Comparison of ENCODE assay signal across 8 cellular contexts in the genomic region with DNA sequence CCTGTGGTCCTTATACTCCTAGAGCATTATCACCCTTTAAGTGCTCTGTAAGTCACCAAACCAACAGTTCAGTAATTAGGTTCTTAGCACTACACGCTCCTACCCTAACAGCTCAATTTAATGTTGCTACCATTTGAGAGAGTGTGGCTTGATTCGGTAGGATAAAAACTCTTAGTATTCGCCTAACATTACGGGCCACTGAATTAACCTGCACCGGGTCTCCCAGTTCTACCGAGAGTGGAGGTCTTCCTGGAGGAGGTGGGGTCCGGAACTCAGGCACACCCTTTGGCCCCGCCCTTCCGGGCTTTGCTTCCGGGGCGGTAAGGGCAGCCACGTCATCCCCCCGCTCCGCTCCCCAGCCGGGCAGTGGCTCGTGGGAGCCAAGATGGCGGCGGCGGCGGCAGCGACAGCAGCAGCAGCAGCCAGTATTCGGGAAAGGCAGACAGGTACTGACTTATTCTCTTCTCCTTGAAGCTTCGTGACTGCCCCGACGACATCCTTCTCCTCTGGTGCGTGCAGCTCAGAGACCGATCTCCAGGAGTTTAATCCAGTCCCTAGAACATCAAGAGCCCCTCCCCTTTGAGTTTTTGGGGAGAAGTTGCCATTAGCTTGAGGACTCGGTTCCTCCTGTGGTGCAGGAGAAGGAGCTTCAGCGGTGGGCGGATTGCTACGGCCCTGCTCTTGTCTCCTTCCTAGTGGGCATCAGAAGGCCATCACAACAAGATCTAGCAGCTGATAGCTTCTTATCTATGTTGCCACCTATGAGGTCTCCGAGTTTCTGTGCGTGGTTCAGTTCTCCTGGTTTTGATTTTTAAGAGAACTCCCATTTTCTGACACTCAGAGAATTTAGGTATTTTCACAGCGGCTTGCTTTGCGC. TPM values are rescaled to one million over a fixed set of nuclear protein-coding genes. Genes with fewer than 3 reads are reported as not detected.
A peak's percentile ranks its signal among the peaks of the same experiment; 100 is the strongest.
DNase-seq lines count a peak whose midpoint lies in the region; ATAC-seq and TF ChIP-seq lines count a peak whose summit lies in the region.

A gene with protein sequence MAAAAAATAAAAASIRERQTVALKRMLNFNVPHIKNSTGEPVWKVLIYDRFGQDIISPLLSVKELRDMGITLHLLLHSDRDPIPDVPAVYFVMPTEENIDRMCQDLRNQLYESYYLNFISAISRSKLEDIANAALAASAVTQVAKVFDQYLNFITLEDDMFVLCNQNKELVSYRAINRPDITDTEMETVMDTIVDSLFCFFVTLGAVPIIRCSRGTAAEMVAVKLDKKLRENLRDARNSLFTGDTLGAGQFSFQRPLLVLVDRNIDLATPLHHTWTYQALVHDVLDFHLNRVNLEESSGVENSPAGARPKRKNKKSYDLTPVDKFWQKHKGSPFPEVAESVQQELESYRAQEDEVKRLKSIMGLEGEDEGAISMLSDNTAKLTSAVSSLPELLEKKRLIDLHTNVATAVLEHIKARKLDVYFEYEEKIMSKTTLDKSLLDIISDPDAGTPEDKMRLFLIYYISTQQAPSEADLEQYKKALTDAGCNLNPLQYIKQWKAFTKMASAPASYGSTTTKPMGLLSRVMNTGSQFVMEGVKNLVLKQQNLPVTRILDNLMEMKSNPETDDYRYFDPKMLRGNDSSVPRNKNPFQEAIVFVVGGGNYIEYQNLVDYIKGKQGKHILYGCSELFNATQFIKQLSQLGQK (plus strand): TSS at position 366 of the 877 bp plus-strand sequence. CDS start 20 bp downstream, at position 386.

- no peak for TF ChIP-seq CTCF in GM06990 (IDR thresholded peaks at IDR 0.05; ENCODE audit: insufficient read depth, low read length, poor library complexity, severe bottlenecking)
- no peak for TF ChIP-seq CTCF in osteoblast (IDR thresholded peaks at IDR 0.05; ENCODE audit: extremely low read depth, low read depth, low read length)
- no peak for TF ChIP-seq CTCF in thoracic aorta (IDR thresholded peaks at IDR 0.05)

- ATAC-seq in HG02588 (IDR thresholded peaks at IDR 0.05; ENCODE audit: unreplicated experiment) (peak; percentile 97), thoracic aorta (ENCODE audit: insufficient number of reproducible peaks, low FRiP score, low read depth) (peak; percentile 86)

- no peaks in the 10 kb centered on the region for H3K27me3 Mint-ChIP-seq in activated naive CD8-positive, alpha-beta T cell

- peaks cover 49% of the 10 kb centered on the region for H3K79me2 ChIP-seq in osteoblast (ENCODE audit: insufficient read depth, low read length)

- no peaks in the 10 kb centered on the region for H3K36me3 Mint-ChIP-seq in activated naive CD8-positive, alpha-beta T cell

- peak within 1 kb of the TSS; percentile 97 for H3K27ac ChIP-seq in osteoblast (ENCODE audit: low read depth, low read length)
- peak within 1 kb of the TSS; percentile 50 to 86 for H3K27ac ChIP-seq in thoracic aorta

- no peaks in the 10 kb centered on the region for H3K9me3 Mint-ChIP-seq in activated naive CD8-positive, alpha-beta T cell (ENCODE audit: low read depth)

- H3K36me3 ChIP-seq in GM06990 (ENCODE audit: control insufficient read depth, insufficient read depth, low read length): peaks cover 3% of the 10 kb centered on the region; the same call in 1 of the 2 replicates
- H3K36me3 ChIP-seq in osteoblast (ENCODE audit: insufficient read depth, low read length): no peaks in the 10 kb centered on the region
- no peaks in the 10 kb centered on the region for H3K36me3 ChIP-seq in thoracic aorta

- H3K4me1 Mint-ChIP-seq in activated naive CD8-positive, alpha-beta T cell (ENCODE audit: low read depth): peaks cover 41% of the 10 kb centered on the region

- H3K27me3 ChIP-seq in GM06990 (replicated peaks; ENCODE audit: control insufficient read depth, insufficient read depth, low read length): no peaks in the 10 kb centered on the region
- H3K27me3 ChIP-seq in osteoblast (ENCODE audit: insufficient read depth, low read length): no peaks in the 10 kb centered on the region
- no peaks in the 10 kb centered on the region for H3K27me3 ChIP-seq in thoracic aorta (replicated peaks; ENCODE audit: insufficient read depth)

- H3K4me3 ChIP-seq in GM06990 (replicated peaks; ENCODE audit: low read depth, low read length) (peak within 1 kb of the TSS; percentile 91), osteoblast (ENCODE audit: insufficient read depth, low read length) (peak within 1 kb of the TSS; percentile 96), thoracic aorta (peak within 1 kb of the TSS; percentile 99)

- DNase-seq in GM06990 (ENCODE audit: extremely low read depth, insufficient read length) (peak; percentile 92), NCI-H1092 treated with DMSO at 0.1 percent for 48 hours (lab: John Stamatoyannopoulos, UW) (peak; percentile 95), SKM-1 (lab: John Stamatoyannopoulos, UW; ENCODE audit: unreplicated experiment) (peak; percentile 53), glomerular visceral epithelial cell (ENCODE audit: extremely low spot score) (peak; percentile 92), osteoblast (ENCODE audit: insufficient read length, low spot score, missing footprints) (peak; percentile 87), thoracic aorta (ENCODE audit: low spot score) (peak; percentile 64)

- H2AFZ ChIP-seq in osteoblast (ENCODE audit: low read length): peak within 1 kb of the TSS; percentile 96

- H4K20me1 ChIP-seq in osteoblast (ENCODE audit: insufficient read depth, low read length): peaks cover 26% of the 10 kb centered on the region

- H3K27ac Mint-ChIP-seq in activated naive CD8-positive, alpha-beta T cell: peak within 1 kb of the TSS; percentile 96

- peaks cover 24% of the 10 kb centered on the region for H3K4me1 ChIP-seq in osteoblast (ENCODE audit: insufficient read depth, low read length)
- H3K4me1 ChIP-seq in thoracic aorta (ENCODE audit: control insufficient read depth in 1 of 2, low read depth in 2 of 2): peaks cover 16 to 31% of the 10 kb centered on the region in 2 donors

- peak within 1 kb of the TSS; percentile 94 for H3K4me2 ChIP-seq in osteoblast (ENCODE audit: insufficient read depth, low read length)

- H3K9me3 ChIP-seq in osteoblast (ENCODE audit: low read depth, low read length) (no peaks in the 10 kb centered on the region), thoracic aorta (no peaks in the 10 kb centered on the region)

- peak within 1 kb of the TSS; percentile 97 for H3K4me3 Mint-ChIP-seq in activated naive CD8-positive, alpha-beta T cell

RNA-seq across cellular contexts. Expression of the gene that starts here (rescaled TPM):
- total RNA-seq in osteoblast: 136 and 141 TPM in 2 replicates
- total RNA-seq in thoracic aorta: 10 to 100 TPM; 46.8 to 58.3 TPM

Comparison
In these comparisons a context has a peak if more than half of its experiments do, and no peak if none do; other contexts are left out.
1. Peak in every context shown above with its lines: DNase-seq, ATAC-seq, H3K4me3 ChIP-seq and H3K27ac ChIP-seq.